1 cellular context compared by ENCODE assay signal in the genomic region with DNA sequence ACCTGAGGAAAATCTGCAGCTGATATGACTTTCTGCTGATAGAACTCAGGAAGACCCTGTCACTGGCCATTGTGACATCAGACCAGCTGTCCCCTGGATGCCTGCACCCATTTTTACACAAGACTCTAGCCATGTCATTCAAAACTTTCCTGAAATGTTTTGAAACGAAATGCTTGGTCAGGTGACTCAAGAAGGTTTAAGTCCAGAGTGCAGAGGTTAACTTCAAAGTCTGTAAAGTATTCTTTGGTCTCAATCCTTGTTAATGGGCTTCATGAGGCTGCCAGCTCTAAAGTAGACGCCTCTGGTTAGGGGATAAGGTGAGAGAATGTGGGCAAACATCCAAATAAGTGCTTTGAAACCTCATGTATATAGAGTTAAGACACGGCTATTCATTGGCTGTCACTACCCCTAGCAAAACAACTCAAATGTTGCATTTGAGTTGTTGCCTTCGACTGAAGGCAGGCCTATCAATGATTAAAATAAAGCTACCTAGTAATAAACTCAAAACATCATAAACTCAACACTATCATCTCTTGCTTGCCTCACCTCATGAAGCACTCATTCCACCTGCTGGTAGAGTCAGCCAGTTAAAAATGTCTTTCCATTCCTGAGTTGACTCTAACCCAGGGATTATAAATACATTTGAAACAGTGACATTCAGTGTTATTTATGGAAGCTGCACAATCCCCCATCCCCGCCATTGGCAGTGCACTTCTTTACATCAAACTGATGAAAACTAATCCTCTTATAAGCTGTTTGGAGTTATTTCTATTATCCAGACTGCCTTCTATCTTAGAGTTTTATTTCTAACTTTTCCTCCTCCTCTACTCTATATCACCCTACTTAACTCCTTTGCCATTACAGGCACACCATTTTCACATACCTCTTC.
TF ChIP-seq lines count a peak whose summit lies in the region.

No MANE protein-coding gene starts in this region.

TF ChIP-seq in K562, 482 proteins besides CTCF, POLR2A, EP300 and RAD21:
- TF ChIP-seq DMBX1 (CRISPR knock-in tag; IDR thresholded peaks at IDR 0.05; ENCODE audit: borderline replicate concordance) (no peak), NFYB (IDR thresholded peaks at IDR 0.05; ENCODE audit: extremely low read depth, insufficient read length) (no peak)
